Comparison of ENCODE assay signal across 1 cellular context in the genomic region with DNA sequence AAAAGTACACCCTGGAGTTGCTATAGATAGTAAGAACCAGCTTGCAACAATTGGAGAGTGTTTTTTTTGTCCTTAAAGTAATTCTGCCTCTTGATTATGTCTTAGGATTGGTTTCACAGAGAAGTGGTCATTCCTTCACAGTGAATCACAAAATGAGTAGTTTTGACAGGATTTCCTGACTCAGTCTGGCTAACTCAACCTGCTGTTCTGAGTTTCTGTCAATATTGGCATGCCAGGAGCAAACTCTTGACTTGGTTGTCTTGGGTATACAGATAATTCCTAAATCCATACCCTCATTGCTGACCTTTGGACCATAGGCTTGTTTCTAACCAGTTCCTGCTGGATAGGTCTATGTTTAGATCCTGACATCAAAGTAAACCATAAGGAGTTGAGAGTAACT.
TF ChIP-seq lines count a peak whose summit lies in the region.

No MANE protein-coding gene starts in this region.

TF ChIP-seq in HepG2, 621 proteins besides CTCF, POLR2A, EP300 and RAD21 (continued from another document):
- TF ChIP-seq, protein P1, sequence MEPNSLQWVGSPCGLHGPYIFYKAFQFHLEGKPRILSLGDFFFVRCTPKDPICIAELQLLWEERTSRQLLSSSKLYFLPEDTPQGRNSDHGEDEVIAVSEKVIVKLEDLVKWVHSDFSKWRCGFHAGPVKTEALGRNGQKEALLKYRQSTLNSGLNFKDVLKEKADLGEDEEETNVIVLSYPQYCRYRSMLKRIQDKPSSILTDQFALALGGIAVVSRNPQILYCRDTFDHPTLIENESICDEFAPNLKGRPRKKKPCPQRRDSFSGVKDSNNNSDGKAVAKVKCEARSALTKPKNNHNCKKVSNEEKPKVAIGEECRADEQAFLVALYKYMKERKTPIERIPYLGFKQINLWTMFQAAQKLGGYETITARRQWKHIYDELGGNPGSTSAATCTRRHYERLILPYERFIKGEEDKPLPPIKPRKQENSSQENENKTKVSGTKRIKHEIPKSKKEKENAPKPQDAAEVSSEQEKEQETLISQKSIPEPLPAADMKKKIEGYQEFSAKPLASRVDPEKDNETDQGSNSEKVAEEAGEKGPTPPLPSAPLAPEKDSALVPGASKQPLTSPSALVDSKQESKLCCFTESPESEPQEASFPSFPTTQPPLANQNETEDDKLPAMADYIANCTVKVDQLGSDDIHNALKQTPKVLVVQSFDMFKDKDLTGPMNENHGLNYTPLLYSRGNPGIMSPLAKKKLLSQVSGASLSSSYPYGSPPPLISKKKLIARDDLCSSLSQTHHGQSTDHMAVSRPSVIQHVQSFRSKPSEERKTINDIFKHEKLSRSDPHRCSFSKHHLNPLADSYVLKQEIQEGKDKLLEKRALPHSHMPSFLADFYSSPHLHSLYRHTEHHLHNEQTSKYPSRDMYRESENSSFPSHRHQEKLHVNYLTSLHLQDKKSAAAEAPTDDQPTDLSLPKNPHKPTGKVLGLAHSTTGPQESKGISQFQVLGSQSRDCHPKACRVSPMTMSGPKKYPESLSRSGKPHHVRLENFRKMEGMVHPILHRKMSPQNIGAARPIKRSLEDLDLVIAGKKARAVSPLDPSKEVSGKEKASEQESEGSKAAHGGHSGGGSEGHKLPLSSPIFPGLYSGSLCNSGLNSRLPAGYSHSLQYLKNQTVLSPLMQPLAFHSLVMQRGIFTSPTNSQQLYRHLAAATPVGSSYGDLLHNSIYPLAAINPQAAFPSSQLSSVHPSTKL (CRISPR knock-in tag; IDR thresholded peaks at IDR 0.05), result 0 out of 2 replicates have a peak, but pooled peaks have one; percentile 32
- TF ChIP-seq HNF4A (CRISPR knock-in tag; IDR thresholded peaks at IDR 0.05), result peak; percentile 62
- TF ChIP-seq FOXA3 (CRISPR knock-in tag; IDR thresholded peaks at IDR 0.05), result 0 out of 2 replicates have a peak, but pooled peaks have one; percentile 19
- no peak for TF ChIP-seq HHEX (CRISPR knock-in tag; IDR thresholded peaks at IDR 0.05)
